26 cellular contexts compared by ENCODE assay signal in the genomic region with DNA sequence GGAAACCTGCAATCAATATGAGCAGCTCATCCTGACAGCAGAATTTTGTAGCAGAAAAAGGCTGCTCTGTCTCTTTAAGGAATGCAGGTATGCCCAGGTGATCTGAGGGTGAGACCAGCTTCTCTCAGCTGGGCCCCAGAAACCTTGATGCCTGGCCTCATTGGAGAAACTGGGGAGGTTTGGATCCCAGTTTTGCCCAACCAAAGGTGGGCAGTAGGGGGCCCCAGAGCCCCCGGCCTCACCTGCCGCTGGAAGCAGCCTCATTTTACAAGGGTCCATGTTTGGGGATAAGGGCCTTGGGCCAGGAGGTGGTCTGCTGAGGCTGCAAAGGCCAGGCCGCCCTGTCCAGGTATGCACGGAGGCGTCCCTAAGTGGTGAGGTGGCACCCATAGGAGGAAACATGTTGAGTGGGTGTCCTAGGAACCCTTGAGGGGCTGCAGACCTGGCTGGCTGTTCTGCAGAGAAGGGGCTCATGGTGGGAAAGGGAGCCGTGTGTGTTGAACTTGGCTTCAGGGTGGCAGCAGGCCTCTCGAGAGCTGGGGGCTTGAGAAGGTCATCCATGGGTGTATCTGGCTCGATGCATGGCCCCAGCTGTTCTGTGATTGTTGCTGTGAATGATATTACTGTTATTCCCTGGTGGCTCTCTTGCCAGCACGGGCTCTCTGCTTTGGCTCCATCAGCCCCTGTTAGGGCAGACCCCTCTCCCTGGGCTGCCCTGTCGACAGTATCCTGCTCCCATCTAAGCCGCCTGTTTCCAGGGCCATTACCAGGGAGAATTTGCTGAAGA.
"Had no signal": no experiment of that assay in that cellular context is flagged by ENCODE, and none has a peak within 500 bp of the region (broad histone marks: within the 10 kb centered on the region; RNA-seq: fewer than 3 reads in every experiment).

No MANE protein-coding gene starts in this region.

- H3K27ac ChIP-seq: heart right ventricle, parathyroid adenoma, prostate gland, right lobe of liver, suprapubic skin, thyroid gland had no signal

- H3K36me3 ChIP-seq: heart right ventricle, prostate gland, right lobe of liver, suprapubic skin, thyroid gland had no signal

- H3K4me3 Mint-ChIP-seq: dendritic cell treated with granulocyte-macrophage colony-stimulating factor and Interleukin-4, amounts not matched to agents 40 ng/mL and 50 ng/mL, for 4 days; naive B cell; nephron; stimulated activated effector memory CD8-positive, alpha-beta T cell treated with anti-CD3 and anti-CD28 coated beads, Interleukin-12 subunit alpha, Interleukin-12 subunit beta, amount 100 ng/mL, for 72 hours; type B pancreatic cell had no signal

- H3K27ac Mint-ChIP-seq: dendritic cell treated with granulocyte-macrophage colony-stimulating factor and Interleukin-4, amounts not matched to agents 40 ng/mL and 50 ng/mL, for 4 days; naive B cell; nephron; stimulated activated effector memory CD8-positive, alpha-beta T cell treated with anti-CD3 and anti-CD28 coated beads, Interleukin-12 subunit alpha, Interleukin-12 subunit beta, amount 100 ng/mL, for 72 hours; type B pancreatic cell had no signal

- H3K4me1 ChIP-seq: heart right ventricle, parathyroid adenoma, prostate gland, right lobe of liver, suprapubic skin, thyroid gland had no signal

- FAIRE-seq: colon, endometrium, frontal cortex, urothelium cell line had no signal

- H3K9me3 Mint-ChIP-seq: type B pancreatic cell had no signal

- H3K36me3 Mint-ChIP-seq: stimulated activated effector memory CD8-positive, alpha-beta T cell treated with anti-CD3 and anti-CD28 coated beads, Interleukin-12 subunit alpha, Interleukin-12 subunit beta, amount 100 ng/mL, for 72 hours; type B pancreatic cell had no signal

- H3K27me3 Mint-ChIP-seq: dendritic cell treated with granulocyte-macrophage colony-stimulating factor and Interleukin-4, amounts not matched to agents 40 ng/mL and 50 ng/mL, for 4 days; naive B cell had no signal

- ATAC-seq: esophagus mucosa; heart right ventricle; left colon; left ventricle myocardium superior; right lobe of liver; stimulated activated effector memory CD8-positive, alpha-beta T cell treated with anti-CD3 and anti-CD28 coated beads, Interleukin-12 subunit alpha, Interleukin-12 subunit beta, amount 100 ng/mL, for 72 hours; stimulated activated naive CD8-positive, alpha-beta T cell treated with anti-CD3 and anti-CD28 coated beads, Interleukin-15, Interleukin-2, amounts not matched to agents 100 U/mL and 50 U/mL, for 24 hours had no signal

- H3K4me3 ChIP-seq: heart right ventricle, lung, prostate gland, right lobe of liver, suprapubic skin, thyroid gland had no signal

- H3K27me3 ChIP-seq: right lobe of liver, suprapubic skin, thyroid gland had no signal

- DNase-seq: cerebellar nuclear complex; effector CD8-positive, alpha-beta T cell; heart right ventricle; hypothalamus; left colon; left ventricle myocardium superior; mesenchymal stem cell; naive B cell; right lobe of liver; stimulated activated CD4-positive, alpha-beta T cell treated with anti-CD3 and anti-CD28 coated beads, Interleukin-4, amount 100 ng/mL, for 1 hour; stimulated activated CD8-positive, alpha-beta memory T cell treated with anti-CD3 and anti-CD28 coated beads, Interleukin-4, amount 100 ng/mL, for 48 hours; stimulated activated naive CD8-positive, alpha-beta T cell treated with anti-CD3 and anti-CD28 coated beads, Interleukin-15, Interleukin-2, amounts not matched to agents 100 U/mL and 50 U/mL, for 24 hours; thyroid gland had no signal

- H3K4me1 Mint-ChIP-seq: naive B cell; nephron; stimulated activated effector memory CD8-positive, alpha-beta T cell treated with anti-CD3 and anti-CD28 coated beads, Interleukin-12 subunit alpha, Interleukin-12 subunit beta, amount 100 ng/mL, for 72 hours had no signal

- H3K9me3 ChIP-seq: prostate gland, right lobe of liver, suprapubic skin, thyroid gland had no signal
